Comparison of ENCODE assay signal across 15 cellular contexts in genomic region chr17:61805399-61805798, GRCh38. TPM values are rescaled to one million over a fixed set of nuclear protein-coding genes. Genes with fewer than 3 reads are reported as not detected.
DNase-seq lines count a peak whose midpoint lies in the region; ATAC-seq and TF ChIP-seq lines count a peak whose summit lies in the region.
"Had no signal": no experiment of that assay in that cellular context is flagged by ENCODE, and none has a peak within 500 bp of the region (broad histone marks: within the 10 kb centered on the region; RNA-seq: fewer than 3 reads in every experiment).

No MANE protein-coding gene starts in this region.

- H3K36me3 Mint-ChIP-seq in activated T-helper 1 cell treated with anti-CD3 and anti-CD28 coated beads, Interleukin-12 subunit alpha, Interleukin-12 subunit beta, Interleukin-2, Interleukin-4 antibody, amounts not matched to agents 30 ng/mL and 10 ng/mL and 1 ng/mL, durations not matched to agents 14 hours and 24 hours and 36 hours (ENCODE audit: low read depth), result peaks cover 12% of the 10 kb centered on the region

- H3K27me3 ChIP-seq in GM23248 (replicated peaks; ENCODE audit: insufficient read depth), result no peaks in the 10 kb centered on the region
- H3K27me3 ChIP-seq in fibroblast of lung (ENCODE audit: control insufficient read depth, insufficient read depth, low read length), result no peaks in the 10 kb centered on the region
- no peaks in the 10 kb centered on the region for H3K27me3 ChIP-seq in smooth muscle cell (ENCODE audit: low read depth)
- H3K27me3 ChIP-seq: colonic mucosa, esophagus squamous epithelium had no signal

- no peaks in the 10 kb centered on the region for H3K79me2 ChIP-seq in GM23248 (ENCODE audit: insufficient read depth)
- H3K79me2 ChIP-seq in fibroblast of lung (ENCODE audit: control insufficient read depth, insufficient read depth, low read length), result no peaks in the 10 kb centered on the region
- no peaks in the 10 kb centered on the region for H3K79me2 ChIP-seq in smooth muscle cell (ENCODE audit: low read depth)

- intact Hi-C loops in activated T-helper 1 cell treated with anti-CD3 and anti-CD28 coated beads, Interleukin-12 subunit alpha, Interleukin-12 subunit beta, Interleukin-2, Interleukin-4 antibody, amounts not matched to agents 30 ng/mL and 10 ng/mL and 1 ng/mL, durations not matched to agents 14 hours and 24 hours and 36 hours (cut with micrococcal nuclease), result no loop called here

- H3K4me1 Mint-ChIP-seq in activated T-helper 1 cell treated with anti-CD3 and anti-CD28 coated beads, Interleukin-12 subunit alpha, Interleukin-12 subunit beta, Interleukin-2, Interleukin-4 antibody, amounts not matched to agents 30 ng/mL and 10 ng/mL and 1 ng/mL, durations not matched to agents 14 hours and 24 hours and 36 hours (ENCODE audit: low read depth), result peaks cover under 1% of the 10 kb centered on the region

- H3K4me3 Mint-ChIP-seq in activated T-helper 1 cell treated with anti-CD3 and anti-CD28 coated beads, Interleukin-12 subunit alpha, Interleukin-12 subunit beta, Interleukin-2, Interleukin-4 antibody, amounts not matched to agents 30 ng/mL and 10 ng/mL and 1 ng/mL, durations not matched to agents 14 hours and 24 hours and 36 hours, result no peak overlapping the region
- H3K4me3 Mint-ChIP-seq: activated naive CD8-positive, alpha-beta T cell had no signal

- H3K9me2 ChIP-seq in GM23248 (ENCODE audit: insufficient read depth), result no peaks in the 10 kb centered on the region

- H3K27ac ChIP-seq in GM23248, result peak overlapping the region; percentile 65
- H3K27ac ChIP-seq in RWPE1, result no peak overlapping the region
- peak overlapping the region; percentile 22 for H3K27ac ChIP-seq in fibroblast of lung (ENCODE audit: insufficient read depth, low read length)
- no peak overlapping the region for H3K27ac ChIP-seq in smooth muscle cell (ENCODE audit: low read depth)
- H3K27ac ChIP-seq: colonic mucosa, esophagus squamous epithelium had no signal

- ATAC-seq in HG03521 (IDR thresholded peaks at IDR 0.05; ENCODE audit: unreplicated experiment), result no peak
- no peak for ATAC-seq in omental fat pad (ENCODE audit: low FRiP score)

- H3K27ac Mint-ChIP-seq in activated T-helper 1 cell treated with anti-CD3 and anti-CD28 coated beads, Interleukin-12 subunit alpha, Interleukin-12 subunit beta, Interleukin-2, Interleukin-4 antibody, amounts not matched to agents 30 ng/mL and 10 ng/mL and 1 ng/mL, durations not matched to agents 14 hours and 24 hours and 36 hours, result no peak overlapping the region
- H3K27ac Mint-ChIP-seq: activated naive CD8-positive, alpha-beta T cell had no signal

- H3K36me3 ChIP-seq in GM23248 (ENCODE audit: low read depth), result no peaks in the 10 kb centered on the region
- no peaks in the 10 kb centered on the region for H3K36me3 ChIP-seq in fibroblast of lung (ENCODE audit: control insufficient read depth, insufficient read depth, low read length)
- no peaks in the 10 kb centered on the region for H3K36me3 ChIP-seq in smooth muscle cell (ENCODE audit: low read depth)
- H3K36me3 ChIP-seq: colonic mucosa, esophagus squamous epithelium had no signal

- no peaks in the 10 kb centered on the region for H3K27me3 Mint-ChIP-seq in activated T-helper 1 cell treated with anti-CD3 and anti-CD28 coated beads, Interleukin-12 subunit alpha, Interleukin-12 subunit beta, Interleukin-2, Interleukin-4 antibody, amounts not matched to agents 30 ng/mL and 10 ng/mL and 1 ng/mL, durations not matched to agents 14 hours and 24 hours and 36 hours (ENCODE audit: insufficient read depth)
- H3K27me3 Mint-ChIP-seq: activated naive CD8-positive, alpha-beta T cell had no signal

- no peaks in the 10 kb centered on the region for H4K20me1 ChIP-seq in GM23248 (ENCODE audit: insufficient read depth)
- H4K20me1 ChIP-seq in fibroblast of lung (ENCODE audit: control insufficient read depth, extremely low read depth, insufficient read depth, low read length), result no peaks in the 10 kb centered on the region
- no peaks in the 10 kb centered on the region for H4K20me1 ChIP-seq in smooth muscle cell (ENCODE audit: low read depth)

- WGBS in GM23248 (ENCODE audit: low coverage in 1 of 2, low lambda C conversion rate in 2 of 2, missing lambda C conversion rate in 2 of 2), 2 experiments, result 10 to 21% methylated on average over 1 of the region's 1 CpG
- 50% methylated on average over 1 of the region's 1 CpG for WGBS in smooth muscle cell (ENCODE audit: low lambda C conversion rate)

- H3K4me1 ChIP-seq in GM23248 (ENCODE audit: insufficient read depth), result peaks cover 40% of the 10 kb centered on the region
- peaks cover 8% of the 10 kb centered on the region for H3K4me1 ChIP-seq in fibroblast of lung (ENCODE audit: control insufficient read depth, extremely low read depth, insufficient read depth, low read length)
- H3K4me1 ChIP-seq in smooth muscle cell (ENCODE audit: low read depth), result no peaks in the 10 kb centered on the region
- H3K4me1 ChIP-seq: colonic mucosa, esophagus squamous epithelium had no signal

- DNase-seq in GM23248 (peak; percentile 87), RWPE1 (ENCODE audit: low spot score) (peak; percentile 54), fibroblast of lung (ENCODE audit: low read depth in 2 of 2) (peak; percentile 22 to 82), smooth muscle cell (lab: John Stamatoyannopoulos, UW; ENCODE audit: unreplicated experiment) (no peak), activated gamma-delta T cell (lab: John Stamatoyannopoulos, UW) (no peak), omental fat pad (ENCODE audit: low spot score) (no peak)
- no peak for DNase-seq in activated T-helper 1 cell treated with anti-CD3 and anti-CD28 coated beads, Interleukin-12 subunit alpha, Interleukin-12 subunit beta, Interleukin-2, Interleukin-4 antibody, amounts not matched to agents 30 ng/mL and 10 ng/mL and 1 ng/mL, durations not matched to agents 14 hours and 24 hours and 36 hours (ENCODE audit: low spot score)
- DNase-seq: activated CD4-positive, CD25-positive, alpha-beta regulatory T cell; colonic mucosa; esophagus squamous epithelium; NCI-H2029 treated with DMSO at 0.1 percent for 48 hours; nucleus accumbens; stimulated activated CD4-positive, alpha-beta T cell treated with anti-CD3 and anti-CD28 coated beads, Interleukin-12 subunit alpha, Interleukin-12 subunit beta, amount 100 ng/mL, for 4 hours had no signal

- TF ChIP-seq CTCF in RWPE1 (conservative IDR thresholded peaks at IDR 0.05; ENCODE audit: low read depth) (no peak), fibroblast of lung (conservative IDR thresholded peaks at IDR 0.05 in 1 of 2, IDR thresholded peaks at IDR 0.05 in 1 of 2; ENCODE audit: low read depth in 1 of 2, low read length in 2 of 2) (no peak), smooth muscle cell (IDR thresholded peaks at IDR 0.05; ENCODE audit: borderline replicate concordance, insufficient read depth, poor library complexity, severe bottlenecking) (no peak), omental fat pad (IDR thresholded peaks at IDR 0.05) (no peak)

- in situ Hi-C loops in GM23248 (cut with MboI), result no loop called here

- no peak overlapping the region for H3K4me3 ChIP-seq in GM23248
- no peak overlapping the region for H3K4me3 ChIP-seq in fibroblast of lung (replicated peaks in 1 of 4; ENCODE audit: control extremely low read depth in 1 of 4, insufficient read depth in 1 of 4, low read depth in 3 of 4, low read length in 4 of 4)
- no peak overlapping the region for H3K4me3 ChIP-seq in smooth muscle cell
- H3K4me3 ChIP-seq: colonic mucosa, esophagus squamous epithelium had no signal

- H3F3A ChIP-seq in GM23248 (ENCODE audit: insufficient read depth) (peaks cover 24% of the 10 kb centered on the region), smooth muscle cell (ENCODE audit: low read depth) (no peaks in the 10 kb centered on the region)

- CTCF ChIA-PET in RWPE1 (lab: Yijun Ruan, JAX), result no interaction called here

- H3K9ac ChIP-seq in GM23248 (no peak overlapping the region), fibroblast of lung (ENCODE audit: insufficient read depth, low read length) (no peak overlapping the region), smooth muscle cell (ENCODE audit: low read depth) (no peak overlapping the region)

- H3K9me3 Mint-ChIP-seq in activated T-helper 1 cell treated with anti-CD3 and anti-CD28 coated beads, Interleukin-12 subunit alpha, Interleukin-12 subunit beta, Interleukin-2, Interleukin-4 antibody, amounts not matched to agents 30 ng/mL and 10 ng/mL and 1 ng/mL, durations not matched to agents 14 hours and 24 hours and 36 hours, result no peaks in the 10 kb centered on the region

- H3K4me2 ChIP-seq in GM23248 (ENCODE audit: unreplicated experiment) (peak overlapping the region; percentile 44), fibroblast of lung (ENCODE audit: extremely low read depth, insufficient read depth, low read length) (peak overlapping the region; percentile 7), smooth muscle cell (no peak overlapping the region)

- POLR2A ChIA-PET in RWPE1 (lab: Yijun Ruan, JAX; ENCODE audit: low non-redundant PET), result no interaction called here

- H3K9me3 ChIP-seq in GM23248 (ENCODE audit: low read depth) (no peaks in the 10 kb centered on the region), fibroblast of lung (ENCODE audit: control insufficient read depth, insufficient read depth, low read depth, low read length) (no peaks in the 10 kb centered on the region), smooth muscle cell (replicated peaks; ENCODE audit: low read depth) (no peaks in the 10 kb centered on the region)
- H3K9me3 ChIP-seq: colonic mucosa, esophagus squamous epithelium had no signal

- peak overlapping the region; percentile 16 for H2AFZ ChIP-seq in GM23248
- H2AFZ ChIP-seq in fibroblast of lung (ENCODE audit: low read length), result no peak overlapping the region
- H2AFZ ChIP-seq in smooth muscle cell (ENCODE audit: low read depth), result peak overlapping the region; percentile 39

RNA-seq across cellular contexts. Expression of gene BRIP1, which starts 57.9 kb away (rescaled TPM):
- total RNA-seq in GM23248 (2014; rRNA removed; shearing (Covaris generic)), result 4.0 and 5.8 TPM in 2 replicates
- polyA plus RNA-seq in GM23248 (2016; fragmentation: Nextera tagmentation; extraction: Ambion mirVana) (1.8 and 2.2 TPM in 2 replicates), fibroblast of lung (6.6 and 8.1 TPM in 2 replicates), smooth muscle cell (0.71 and 1.5 TPM in 2 replicates)
- total RNA-seq in fibroblast of lung (2.6 and 4.0 TPM in 2 replicates), smooth muscle cell (7.8 and 9.1 TPM in 2 replicates), omental fat pad (under 1 TPM; 0.13 to 0.79 (median 0.38) TPM)
- 3.7 and 4.7 TPM in 2 replicates for polyA plus RNA-seq in fibroblast of lung (2012)
- 1.3 and 1.6 TPM in 2 replicates for polyA minus RNA-seq in fibroblast of lung (ENCODE audit: low replicate concordance)
- total RNA-seq in activated T-helper 1 cell treated with anti-CD3 and anti-CD28 coated beads, Interleukin-12 subunit alpha, Interleukin-12 subunit beta, Interleukin-2, Interleukin-4 antibody, amounts not matched to agents 30 ng/mL and 10 ng/mL and 1 ng/mL, durations not matched to agents 14 hours and 24 hours and 36 hours, result 17.9 and 18.2 TPM in 2 replicates

Comparison
In these comparisons a context has a peak if more than half of its experiments do, and no peak if none do; other contexts are left out.
1. DNase-seq: peak in GM23248 (single experiment), RWPE1 (single experiment) and fibroblast of lung (2 of 2); none in smooth muscle cell (single experiment), activated gamma-delta T cell (single experiment), omental fat pad (single experiment) and activated T-helper 1 cell treated with anti-CD3 and anti-CD28 coated beads, Interleukin-12 subunit alpha, Interleukin-12 subunit beta, Interleukin-2, Interleukin-4 antibody, amounts not matched to agents 30 ng/mL and 10 ng/mL and 1 ng/mL, durations not matched to agents 14 hours and 24 hours and 36 hours (single experiment).
2. H3K27ac ChIP-seq: peak in GM23248 (single experiment) and fibroblast of lung (single experiment); none in RWPE1 (single experiment) and smooth muscle cell (single experiment).